Comparison of ENCODE assay signal across 8 cellular contexts in the genomic region with DNA sequence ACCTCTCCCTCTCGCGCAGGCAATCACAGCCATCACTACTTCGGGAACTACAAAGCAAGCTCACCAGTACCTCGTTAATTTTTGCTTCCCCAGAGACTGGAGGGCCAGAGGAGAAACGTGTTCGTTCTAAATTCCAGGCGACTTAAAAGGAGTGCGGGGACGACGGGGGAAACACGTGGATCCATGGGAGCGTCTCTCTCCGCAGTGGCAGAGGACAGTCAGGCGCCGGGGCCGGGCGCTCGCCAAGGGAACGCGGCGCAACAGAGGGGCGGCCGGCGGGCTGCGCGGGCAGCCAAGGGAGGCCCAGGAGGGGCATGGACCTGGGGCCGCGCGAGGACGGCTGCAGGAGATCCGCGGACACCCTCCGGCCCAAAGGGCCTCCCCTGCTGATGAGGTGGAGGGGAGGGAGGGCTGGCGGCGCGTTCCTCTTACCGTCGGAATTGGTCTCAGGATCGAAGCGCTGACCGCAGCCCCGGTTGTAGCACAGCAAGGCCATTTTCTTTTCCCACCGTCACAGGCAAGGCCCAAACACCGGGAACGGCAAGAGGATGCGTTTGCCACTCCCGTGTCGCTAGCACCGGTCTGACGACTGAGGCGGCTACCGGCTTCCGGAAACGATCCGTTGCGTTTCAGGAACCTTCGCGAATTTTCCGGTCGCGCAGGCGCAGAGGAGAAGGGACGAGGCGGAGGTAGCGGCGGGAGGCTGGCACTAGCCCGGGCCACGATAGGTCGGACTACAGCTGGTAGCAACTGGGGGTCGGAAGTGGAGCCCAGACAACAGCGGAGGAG. TPM values are rescaled to one million over a fixed set of nuclear protein-coding genes. Genes with fewer than 3 reads are reported as not detected.
DNase-seq lines count a peak whose midpoint lies in the region; ATAC-seq and TF ChIP-seq lines count a peak whose summit lies in the region.

TSS of gene CHORDC1 (minus strand) at position 591 of the 789 bp plus-strand sequence. CDS start at position 496, 95 bp downstream.

- no peaks in the 10 kb centered on the region for H3K36me3 ChIP-seq in GM23248 (ENCODE audit: low read depth)
- H3K36me3 ChIP-seq in Karpas-422 (ENCODE audit: insufficient read depth, low read length), result peaks cover 13% of the 10 kb centered on the region; the same call in 1 of the 2 replicates

- no peaks in the 10 kb centered on the region for H3K9me3 ChIP-seq in GM23248 (ENCODE audit: low read depth)
- no peaks in the 10 kb centered on the region for H3K9me3 ChIP-seq in Karpas-422 (ENCODE audit: low read length)

- H3K79me2 ChIP-seq in GM23248 (ENCODE audit: insufficient read depth) (peaks cover 66% of the 10 kb centered on the region), Karpas-422 (ENCODE audit: low read length) (peaks cover 59% of the 10 kb centered on the region)

- no peaks in the 10 kb centered on the region for H3K27me3 Mint-ChIP-seq in activated T-helper 17 cell treated with anti-CD3 and anti-CD28 coated beads, Interleukin-2, amount 50 U/mL, for 72 hours
- H3K27me3 Mint-ChIP-seq in naive thymus-derived CD8-positive, alpha-beta T cell, result no peaks in the 10 kb centered on the region

- H3K36me3 Mint-ChIP-seq in activated T-helper 17 cell treated with anti-CD3 and anti-CD28 coated beads, Interleukin-2, amount 50 U/mL, for 72 hours (ENCODE audit: low read depth), result peaks cover 42% of the 10 kb centered on the region
- H3K36me3 Mint-ChIP-seq in naive thymus-derived CD8-positive, alpha-beta T cell, result peaks cover 0 to 12% (median 0%) of the 10 kb centered on the region in 3 donors

- H3K9me3 Mint-ChIP-seq in activated T-helper 17 cell treated with anti-CD3 and anti-CD28 coated beads, Interleukin-2, amount 50 U/mL, for 72 hours, result no peaks in the 10 kb centered on the region
- no peaks in the 10 kb centered on the region for H3K9me3 Mint-ChIP-seq in naive thymus-derived CD8-positive, alpha-beta T cell

- H3K9me2 ChIP-seq in GM23248 (ENCODE audit: insufficient read depth), result no peaks in the 10 kb centered on the region
- H3K9me2 ChIP-seq in Karpas-422 (replicated peaks; ENCODE audit: insufficient read depth, low read length), result no peaks in the 10 kb centered on the region

- CTCF ChIA-PET in RWPE1 (lab: Yijun Ruan, JAX), result no interaction called here

- H3K4me1 Mint-ChIP-seq in activated T-helper 17 cell treated with anti-CD3 and anti-CD28 coated beads, Interleukin-2, amount 50 U/mL, for 72 hours, result peaks cover 24% of the 10 kb centered on the region
- H3K4me1 Mint-ChIP-seq in naive thymus-derived CD8-positive, alpha-beta T cell, result peaks cover 28 to 63% (median 55%) of the 10 kb centered on the region in 4 donors

- DNase-seq in EH (ENCODE audit: low read depth), result peak; percentile 89
- DNase-seq in GM23248, result peak; percentile 92
- peak; percentile 100 for DNase-seq in Karpas-422
- peak; percentile 84 for DNase-seq in RWPE1 (ENCODE audit: low spot score)
- DNase-seq in fibroblast of peridontal ligament (ENCODE audit: extremely low read depth), result peak; percentile 78
- DNase-seq in naive thymus-derived CD8-positive, alpha-beta T cell, result peak; percentile 82 to 93 (median 88)
- peak; percentile 80 to 89 (median 84) for DNase-seq in stimulated activated naive CD4-positive, alpha-beta T cell (lab: John Stamatoyannopoulos, UW)

- peaks cover 15% of the 10 kb centered on the region; the same call in 1 of the 2 replicates for H3F3A ChIP-seq in GM23248 (ENCODE audit: insufficient read depth)

- H3K9ac ChIP-seq in GM23248, result peak within 1 kb of the TSS; percentile 92
- peak within 1 kb of the TSS; percentile 79 for H3K9ac ChIP-seq in Karpas-422 (ENCODE audit: low read length)

- in situ Hi-C loops in GM23248 (cut with MboI), result no loop called here

- H3K27ac ChIP-seq in GM23248, result peak within 1 kb of the TSS; percentile 89
- H3K27ac ChIP-seq in Karpas-422 (ENCODE audit: low read length), result peak within 1 kb of the TSS; percentile 50
- peak within 1 kb of the TSS; percentile 81 for H3K27ac ChIP-seq in RWPE1

- no peak for TF ChIP-seq CTCF in RWPE1 (conservative IDR thresholded peaks at IDR 0.05; ENCODE audit: low read depth)

- H3K4me3 ChIP-seq in GM23248 (peak within 1 kb of the TSS; percentile 83), Karpas-422 (ENCODE audit: low read length) (peak within 1 kb of the TSS; percentile 77)

- H4K20me1 ChIP-seq in GM23248 (ENCODE audit: insufficient read depth) (peaks cover 16% of the 10 kb centered on the region; the same call in 1 of the 2 replicates), Karpas-422 (ENCODE audit: insufficient read depth, low read depth, low read length) (peaks cover 40% of the 10 kb centered on the region)

- WGBS in GM23248 (ENCODE audit: low coverage in 1 of 2, low lambda C conversion rate in 2 of 2, missing lambda C conversion rate in 2 of 2), 2 experiments, result 0 to 1% methylated on average over 54 to 68 of the region's 71 CpGs

- no peaks in the 10 kb centered on the region for H3K27me3 ChIP-seq in GM23248 (replicated peaks; ENCODE audit: insufficient read depth)
- H3K27me3 ChIP-seq in Karpas-422 (ENCODE audit: low read length), result no peaks in the 10 kb centered on the region

- peak within 1 kb of the TSS; percentile 100 for H2AFZ ChIP-seq in GM23248
- peak within 1 kb of the TSS; percentile 92 for H2AFZ ChIP-seq in Karpas-422 (ENCODE audit: low read length)

- H3K4me3 Mint-ChIP-seq in activated T-helper 17 cell treated with anti-CD3 and anti-CD28 coated beads, Interleukin-2, amount 50 U/mL, for 72 hours, result peak within 1 kb of the TSS; percentile 95
- peak within 1 kb of the TSS; percentile 90 to 100 (median 99) for H3K4me3 Mint-ChIP-seq in naive thymus-derived CD8-positive, alpha-beta T cell

- peak within 1 kb of the TSS; percentile 93 for H3K27ac Mint-ChIP-seq in activated T-helper 17 cell treated with anti-CD3 and anti-CD28 coated beads, Interleukin-2, amount 50 U/mL, for 72 hours
- peak within 1 kb of the TSS; percentile 94 to 99 (median 97) for H3K27ac Mint-ChIP-seq in naive thymus-derived CD8-positive, alpha-beta T cell

- peak; percentile 94 for ATAC-seq in activated T-helper 17 cell treated with anti-CD3 and anti-CD28 coated beads, Interleukin-2, amount 50 U/mL, for 72 hours (replicated peaks)
- ATAC-seq in naive thymus-derived CD8-positive, alpha-beta T cell, result peak; percentile 85 to 89

- POLR2A ChIA-PET in RWPE1 (lab: Yijun Ruan, JAX; ENCODE audit: low non-redundant PET), result no interaction called here
- POLR2A ChIA-PET in naive thymus-derived CD8-positive, alpha-beta T cell (lab: Charles Lee), result no interaction called here

- H3K4me1 ChIP-seq in GM23248 (ENCODE audit: insufficient read depth) (peaks cover 17% of the 10 kb centered on the region), Karpas-422 (ENCODE audit: low read length) (peaks cover 43% of the 10 kb centered on the region)

- H3K4me2 ChIP-seq in GM23248 (ENCODE audit: unreplicated experiment) (peak within 1 kb of the TSS; percentile 85), Karpas-422 (ENCODE audit: low read depth, low read length, poor library complexity, severe bottlenecking) (peak within 1 kb of the TSS; percentile 84)

RNA-seq across cellular contexts. Expression of gene CHORDC1, which starts in this region (rescaled TPM):
- total RNA-seq in GM23248 (2014; rRNA removed; shearing (Covaris generic)), result 14.5 and 23.6 TPM in 2 replicates
- 35.6 and 38.2 TPM in 2 replicates for polyA plus RNA-seq in GM23248 (2016; fragmentation: Nextera tagmentation; extraction: Ambion mirVana)
- 134 and 204 TPM in 2 replicates for total RNA-seq in Karpas-422 (2014; rRNA removed; shearing (Covaris generic); ENCODE audit: low replicate concordance)
- total RNA-seq in activated T-helper 17 cell treated with anti-CD3 and anti-CD28 coated beads, Interleukin-2, amount 50 U/mL, for 72 hours, result 100 to 1,000 TPM in 1 of 2 donors, 10 to 100 TPM in 1; 42.9 to 110 TPM
- 10 to 100 TPM; 77.9 to 83.8 TPM for total RNA-seq in naive thymus-derived CD8-positive, alpha-beta T cell
- 10 to 100 TPM; 12.8 to 27.4 (median 21.1) TPM for polyA plus RNA-seq in naive thymus-derived CD8-positive, alpha-beta T cell

Comparison
In these comparisons a context has a peak if more than half of its experiments do, and no peak if none do; other contexts are left out.
1. Peak in every context shown above with its lines: DNase-seq, ATAC-seq, H3K4me3 ChIP-seq and H3K27ac ChIP-seq.